ENCODE assay signal across 8 cellular contexts in the genomic region with DNA sequence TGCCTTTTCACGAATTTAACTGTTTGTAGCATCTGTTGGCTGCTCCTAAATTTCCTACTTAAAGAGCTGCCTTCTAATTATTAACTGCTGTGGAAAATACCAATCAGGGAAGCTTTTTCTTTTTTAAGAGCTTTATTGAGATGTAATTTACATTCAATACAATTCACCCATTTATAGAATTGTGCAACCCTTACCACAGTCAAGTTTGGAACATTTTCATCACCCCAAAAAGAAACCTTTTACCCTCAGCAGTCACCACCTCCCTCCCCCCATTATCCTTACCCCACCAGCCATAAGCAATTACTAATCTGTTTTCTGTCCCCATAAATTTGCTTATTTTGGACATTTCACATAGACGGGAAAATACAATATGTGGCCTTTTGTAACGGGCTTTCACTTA. TPM values are rescaled to one million over a fixed set of nuclear protein-coding genes. Genes with fewer than 3 reads are reported as not detected.
DNase-seq lines count a peak whose midpoint lies in the region; ATAC-seq, FAIRE-seq and TF ChIP-seq lines count a peak whose summit lies in the region.

No MANE protein-coding gene starts in this region.

- TF ChIP-seq CTCF in adrenal gland (IDR thresholded peaks at IDR 0.05) (no peak), HepG2 (CRISPR knock-in tag; IDR thresholded peaks at IDR 0.05) (no peak), upper lobe of left lung (IDR thresholded peaks at IDR 0.05) (no peak)

- in situ Hi-C loops in HepG2 (cut with HindIII; ENCODE audit: extremely low pct_ligation_motif_present, low pct_unique_long_range_greater_than_20kb) = loop anchor here (5.0 kb wide), 1 partner anchor 154 kb away; the partner anchor contains the start of gene PPM1A

- peaks cover 5% of the 10 kb centered on the region for H3K27me3 Mint-ChIP-seq in activated naive CD4-positive, alpha-beta T cell treated with anti-CD3 and anti-CD28 coated beads for 36 hours (ENCODE audit: low read depth)

- H3K4me1 Mint-ChIP-seq in activated naive CD4-positive, alpha-beta T cell treated with anti-CD3 and anti-CD28 coated beads for 36 hours (ENCODE audit: low read depth) = peaks cover 34% of the 10 kb centered on the region

- peak overlapping the region; percentile 98 for H3K4me3 Mint-ChIP-seq in activated naive CD4-positive, alpha-beta T cell treated with anti-CD3 and anti-CD28 coated beads for 36 hours

- no peaks in the 10 kb centered on the region for H4K20me1 ChIP-seq in HepG2 (ENCODE audit: insufficient read depth, low read length)

- peak overlapping the region in 3 of 4 donors; percentile 19 to 69 (median 62) for H3K4me3 ChIP-seq in adrenal gland
- peak overlapping the region; percentile 84 to 95 (median 90) for H3K4me3 ChIP-seq in HepG2 (replicated peaks in 1 of 3; ENCODE audit: insufficient read depth in 1 of 3, low read depth in 2 of 3, low read length in 3 of 3)
- H3K4me3 ChIP-seq in upper lobe of left lung = peak overlapping the region; percentile 40 to 70 (median 58)

- peak overlapping the region; percentile 95 for H3K9ac ChIP-seq in HepG2 (ENCODE audit: insufficient read depth, low read depth, low read length)

- POLR2A ChIA-PET in HepG2 (lab: Yijun Ruan, JAX) = interaction anchor here (1.3 to 1.8 kb wide), 4 partner anchors 13 to 609 kb away, joined by 3 to 18 read pairs (median 6); partner anchors contain the start of genes DHRS7, JKAMP, L3HYPDH and PPM1A

- no peaks in the 10 kb centered on the region for H3K9me3 ChIP-seq in adrenal gland (replicated peaks in 1 of 3)
- no peaks in the 10 kb centered on the region for H3K9me3 ChIP-seq in HepG2 (ENCODE audit: low read length)
- no peaks in the 10 kb centered on the region for H3K9me3 ChIP-seq in upper lobe of left lung

- no peak for TF ChIP-seq EP300 in HepG2 (IDR thresholded peaks at IDR 0.05; ENCODE audit: low read depth in 2 of 2, low read length in 2 of 2)
- TF ChIP-seq EP300 in HepG2 (CRISPR knock-in tag; IDR thresholded peaks at IDR 0.05; ENCODE audit: borderline replicate concordance) = no peak
- TF ChIP-seq EP300 in upper lobe of left lung (IDR thresholded peaks at IDR 0.05) = no peak

- DNase-seq in activated naive CD4-positive, alpha-beta T cell treated with anti-CD3 and anti-CD28 coated beads for 36 hours = no peak
- no peak for DNase-seq in activated naive CD4-positive, alpha-beta T cell treated with anti-CD3 and anti-CD28 coated beads, Interleukin-2, amount 50 U/mL, for 16 hours
- DNase-seq in adrenal gland = no peak
- DNase-seq in HepG2 (ENCODE audit: low spot score) = no peak
- DNase-seq in upper lobe of left lung = no peak
- DNase-seq in NCI-H128 (lab: John Stamatoyannopoulos, UW; ENCODE audit: unreplicated experiment) = no peak
- DNase-seq in NCI-H510A treated with DMSO at 0.1 percent for 48 hours (lab: John Stamatoyannopoulos, UW) = no peak
- DNase-seq in NCI-H226 = no peak

- WGBS in adrenal gland, 4 donors = 5 to 14% (median 9%) methylated on average over 3 of the region's 3 CpGs
- 8% methylated on average over 3 of the region's 3 CpGs for WGBS in HepG2 (ENCODE audit: low lambda C conversion rate)
- 9 to 16% methylated on average over 3 of the region's 3 CpGs for WGBS in upper lobe of left lung, 2 donors

- H3K36me3 Mint-ChIP-seq in activated naive CD4-positive, alpha-beta T cell treated with anti-CD3 and anti-CD28 coated beads for 36 hours (ENCODE audit: low read depth) = peaks cover 18% of the 10 kb centered on the region

- CTCF ChIA-PET in activated naive CD4-positive, alpha-beta T cell treated with anti-CD3 and anti-CD28 coated beads for 36 hours (lab: Charles Lee) = interaction anchor here (1.4 to 1.6 kb wide), 2 partner anchors 90 to 128 kb away, joined by 3 read pairs; no protein-coding TSS in a partner anchor
- CTCF ChIA-PET in HepG2 (lab: Yijun Ruan, JAX; ENCODE audit: low intra/inter-chr PET ratio, low total read pairs) = no interaction called here

- intact Hi-C loops in activated naive CD4-positive, alpha-beta T cell treated with anti-CD3 and anti-CD28 coated beads for 36 hours (cut with micrococcal nuclease) = loop anchor here (5.0 kb wide), 2 partner anchors 611 to 1669 kb away; partner anchors contain the start of genes JKAMP, L3HYPDH and SNAPC1
- intact Hi-C loops in adrenal gland (cut with DNase I) (loop anchor here in 1 of 2 donors (10.0 kb wide), 1 partner anchor 72 kb away; the partner anchor contains the start of gene DHRS7), HepG2 (cut with micrococcal nuclease; ENCODE audit: unreplicated experiment) (loop anchor here (2.0 kb wide), 1 partner anchor 156 kb away; the partner anchor contains the start of gene PPM1A)

- H3K27me3 ChIP-seq in adrenal gland = no peaks in the 10 kb centered on the region
- H3K27me3 ChIP-seq in HepG2 (ENCODE audit: control insufficient read depth in 1 of 2, insufficient read depth in 2 of 2, low read length in 2 of 2) = peaks cover 0 to 3% of the 10 kb centered on the region in 2 experiments; a peak in 1 of 5 replicates
- H3K27me3 ChIP-seq in upper lobe of left lung = no peaks in the 10 kb centered on the region

- BruUV-seq in HepG2 (replicated peaks; lab: Mats Ljungman, UMichigan) = no TSS peak

- ATAC-seq in HepG2 (no peak), upper lobe of left lung (ENCODE audit: low FRiP score in 2 of 2) (no peak)

- H3K36me3 ChIP-seq in adrenal gland (replicated peaks in 1 of 2) (no peaks in the 10 kb centered on the region), HepG2 (replicated peaks in 1 of 2; ENCODE audit: control insufficient read depth in 1 of 2, insufficient read depth in 2 of 2, low read length in 2 of 2) (peaks cover 5 to 10% of the 10 kb centered on the region in 2 experiments; a peak in 4 of 5 replicates), upper lobe of left lung (peaks cover 0 to 9% (median 1%) of the 10 kb centered on the region in 4 donors)

- peak overlapping the region; percentile 95 for H3K27ac Mint-ChIP-seq in activated naive CD4-positive, alpha-beta T cell treated with anti-CD3 and anti-CD28 coated beads for 36 hours

- TF ChIP-seq RAD21 in HepG2 (CRISPR knock-in tag; IDR thresholded peaks at IDR 0.05) = no peak

- no peak for FAIRE-seq in HepG2 (lab: Jason Lieb, UNC)

- peak overlapping the region; percentile 93 for H3K4me2 ChIP-seq in HepG2 (ENCODE audit: low read depth, low read length)

- peak overlapping the region; percentile 61 for H2AFZ ChIP-seq in HepG2 (ENCODE audit: low read length)

- no peak for TF ChIP-seq POLR2A in adrenal gland (IDR thresholded peaks at IDR 0.05)
- TF ChIP-seq POLR2A in HepG2 (IDR thresholded peaks at IDR 0.05; ENCODE audit: insufficient read depth in 1 of 2, low read depth in 2 of 2, low read length in 2 of 2) = no peak
- no peak for TF ChIP-seq POLR2A in upper lobe of left lung (IDR thresholded peaks at IDR 0.05)

- H3K79me2 ChIP-seq in HepG2 (ENCODE audit: insufficient read depth, low read length) = peaks cover 59% of the 10 kb centered on the region

- H3K27ac ChIP-seq in adrenal gland (peak overlapping the region; percentile 96 to 99 (median 97)), HepG2 (ENCODE audit: extremely low read length, insufficient read depth, low read length) (peak overlapping the region; percentile 98), upper lobe of left lung (peak overlapping the region; percentile 96 to 98 (median 96))

- no peaks in the 10 kb centered on the region for H3K9me3 Mint-ChIP-seq in activated naive CD4-positive, alpha-beta T cell treated with anti-CD3 and anti-CD28 coated beads for 36 hours

- H3K4me1 ChIP-seq in adrenal gland (replicated peaks in 1 of 2) = peaks cover 17 to 31% of the 10 kb centered on the region in 2 donors
- peaks cover 33% of the 10 kb centered on the region for H3K4me1 ChIP-seq in HepG2 (ENCODE audit: insufficient read depth, low read length)
- peaks cover 17 to 28% (median 23%) of the 10 kb centered on the region in 4 donors for H3K4me1 ChIP-seq in upper lobe of left lung

TF ChIP-seq in HepG2, 621 proteins besides CTCF, POLR2A, EP300 and RAD21 (continues in another document):
- TF ChIP-seq ZNF576 (CRISPR knock-in tag; IDR thresholded peaks at IDR 0.05) = no peak
- no peak for TF ChIP-seq DNMT1 (CRISPR knock-in tag; IDR thresholded peaks at IDR 0.05)
- TF ChIP-seq ZNF317 (CRISPR knock-in tag; IDR thresholded peaks at IDR 0.05) = no peak
- TF ChIP-seq CEBPG (CRISPR knock-in tag; IDR thresholded peaks at IDR 0.05) = peak; percentile 27; the same call in 1 of the 2 replicates
- peak; percentile 50; the same call in 1 of the 2 replicates for TF ChIP-seq CEBPB (IDR thresholded peaks at IDR 0.05; ENCODE audit: borderline replicate concordance, low read depth, low read length)
- TF ChIP-seq ADNP (CRISPR knock-in tag; IDR thresholded peaks at IDR 0.05) = no peak

RNA-seq across cellular contexts. Expression of gene PCNX4, which starts 1.4 kb away (rescaled TPM):
- total RNA-seq in activated naive CD4-positive, alpha-beta T cell treated with anti-CD3 and anti-CD28 coated beads for 36 hours = 10 to 100 TPM; 24.9 to 27.5 TPM
- total RNA-seq in adrenal gland (100 to 1,000 TPM in 1 of 8 donors, 10 to 100 TPM in 7; 31.1 to 204 (median 58.1) TPM), HepG2 (2016; rRNA removed; fragmentation: Illumina TruSeq; extraction: Trizol) (30.0 and 43.0 TPM in 2 replicates), upper lobe of left lung (10 to 100 TPM; 35.0 to 75.1 (median 48.7) TPM)
- polyA plus RNA-seq in adrenal gland (10 to 100 TPM; 24.9 to 60.0 (median 37.0) TPM), HepG2 (2011; rRNA removed) (21.0 and 28.6 TPM in 2 replicates)
- 19.6 and 24.9 TPM in 2 replicates for total RNA-seq in HepG2 (2016; cell fraction: cytosol; rRNA removed; fragmentation: Illumina TruSeq; extraction: Trizol; ENCODE audit: low read depth)
- total RNA-seq in HepG2 (2016; cell fraction: insoluble cytoplasmic fraction; rRNA removed; fragmentation: Illumina TruSeq; extraction: Trizol) = 33.4 and 40.0 TPM in 2 replicates
- 31.6 and 37.0 TPM in 2 replicates for total RNA-seq in HepG2 (2016; cell fraction: membrane; rRNA removed; fragmentation: Illumina TruSeq; extraction: Trizol)
- total RNA-seq in HepG2 (2016; cell fraction: nucleus; rRNA removed; fragmentation: Illumina TruSeq; extraction: Trizol) = 55.1 and 58.5 TPM in 2 replicates
- 14.9 and 22.6 TPM in 2 replicates for polyA plus RNA-seq in HepG2 (2011; cell fraction: cytosol; rRNA removed)
- polyA plus RNA-seq in HepG2 (2011; cell fraction: nucleus; rRNA removed) = 41.6 and 44.6 TPM in 2 replicates
- 10.7 and 17.0 TPM in 2 replicates for polyA plus RNA-seq in HepG2 (2012)
- 1.3 and 1.4 TPM in 2 replicates for polyA plus RNA-seq in HepG2 (2016; cell fraction: cytosol; fragmentation: Illumina TruSeq; extraction: Trizol; ENCODE audit: low read depth)
- polyA plus RNA-seq in HepG2 (2016; cell fraction: insoluble cytoplasmic fraction; fragmentation: Illumina TruSeq; extraction: Trizol; ENCODE audit: low read depth) = 28.1 and 29.8 TPM in 2 replicates
- polyA plus RNA-seq in HepG2 (2016; cell fraction: membrane; fragmentation: Illumina TruSeq; extraction: Trizol; ENCODE audit: low read depth) = 5.9 and 6.1 TPM in 2 replicates
- 62.1 and 73.2 TPM in 2 replicates for polyA plus RNA-seq in HepG2 (2016; cell fraction: nucleus; fragmentation: Illumina TruSeq; extraction: Trizol; ENCODE audit: insufficient read depth, low read depth)
- polyA minus RNA-seq in HepG2 (2011; rRNA and poly(A)+ RNA removed; ENCODE audit: low replicate concordance) = 62.6 and 74.0 TPM in 2 replicates
- 18.1 and 18.8 TPM in 2 replicates for polyA minus RNA-seq in HepG2 (2011; cell fraction: cytosol; rRNA and poly(A)+ RNA removed)
- polyA minus RNA-seq in HepG2 (2011; cell fraction: nucleus; rRNA and poly(A)+ RNA removed) = 105 and 123 TPM in 2 replicates
